In genomic region chrX:123814842-123815487, GRCh38 we compare ENCODE assay signal across 8 cellular contexts. TPM values are rescaled to one million over a fixed set of nuclear protein-coding genes. Genes with fewer than 3 reads are reported as not detected.
DNase-seq lines count a peak whose midpoint lies in the region; ATAC-seq, FAIRE-seq and TF ChIP-seq lines count a peak whose summit lies in the region.
"Not testable (repeated sequence)": the region's sequence is repeated elsewhere in the genome, so short reads cannot be mapped to it uniquely, and the experiment has no call there.

No MANE protein-coding gene starts in this region.

- not testable (repeated sequence) for H3K9ac ChIP-seq in IMR-90 (ENCODE audit: low read depth, low read length); parathyroid adenoma

- POLR2A ChIA-PET in IMR-90 (lab: Charles Lee; ENCODE audit: unreplicated experiment), result not testable (repeated sequence)

- not testable (repeated sequence) for H3K36me3 ChIP-seq in IMR-90 (ENCODE audit: control insufficient read depth, insufficient read depth, low read length); parathyroid adenoma (ENCODE audit: control insufficient read depth, insufficient read depth, low read length)

- H2BK5ac ChIP-seq in IMR-90 (ENCODE audit: low read depth, low read length, poor library complexity, severe bottlenecking), result not testable (repeated sequence)

- TF ChIP-seq CTCF in C4-2B (conservative IDR thresholded peaks at IDR 0.05); IMR-90 (conservative IDR thresholded peaks at IDR 0.05; ENCODE audit: low read depth, low read length); parathyroid adenoma (IDR thresholded peaks at IDR 0.05): not testable (repeated sequence)

- not testable (repeated sequence) for H4K91ac ChIP-seq in IMR-90 (ENCODE audit: insufficient read depth, low read depth, low read length)

- not testable (repeated sequence) for H2BK15ac ChIP-seq in IMR-90 (ENCODE audit: low read depth, low read length)

- CTCF ChIA-PET in IMR-90 (lab: Yijun Ruan, JAX), result interaction anchor here (0.5 kb wide), 1 partner anchor 37 kb away, joined by 3 read pairs; no protein-coding TSS in a partner anchor

- H3K56ac ChIP-seq in IMR-90 (ENCODE audit: extremely low read depth, insufficient read depth, low read length), result not testable (repeated sequence)

- 47% methylated on average over 6 of the region's 14 CpGs; no CpG with 5 or more reads in 1 of the 2 experiments for WGBS in IMR-90 (ENCODE audit: extremely low coverage in 2 of 2, insufficient read length in 1 of 2), 2 experiments

- not testable (repeated sequence) for H3K4ac ChIP-seq in IMR-90 (ENCODE audit: low read depth, low read length)

- not testable (repeated sequence) for H3K9me3 ChIP-seq in IMR-90 (ENCODE audit: control insufficient read depth, insufficient read depth, low read length); parathyroid adenoma (ENCODE audit: control insufficient read depth, low read length)

- not testable (repeated sequence) for H3K18ac ChIP-seq in IMR-90 (ENCODE audit: low read depth, low read length)

- not testable (repeated sequence) for TF ChIP-seq RAD21 in IMR-90 (IDR thresholded peaks at IDR 0.05; ENCODE audit: low read length)

- not testable (repeated sequence) for H2AFZ ChIP-seq in IMR-90 (replicated peaks; ENCODE audit: low read length, poor library complexity)
- peak overlapping the region; percentile 42 for H2AFZ ChIP-seq in parathyroid adenoma

- not testable (repeated sequence) for H2AK9ac ChIP-seq in IMR-90 (replicated peaks; ENCODE audit: low read depth, low read length, poor library complexity)

- not testable (repeated sequence) for H2BK120ac ChIP-seq in IMR-90 (ENCODE audit: low read depth, low read length)

- in situ Hi-C loops in IMR-90 (cut with MboI; ENCODE audit: low sequenced_read_pairs), result not testable (repeated sequence)

- BruUV-seq in IMR-90 (replicated peaks; lab: Mats Ljungman, UMichigan), result not testable (repeated sequence)

- not testable (repeated sequence) for H3K79me1 ChIP-seq in IMR-90 (ENCODE audit: low read depth in 1 of 2, low read length in 2 of 2)

- not testable (repeated sequence) for H3K27me3 ChIP-seq in IMR-90 (ENCODE audit: control insufficient read depth, insufficient read depth, low read length); parathyroid adenoma (ENCODE audit: control insufficient read depth, insufficient read depth, low read length)

- H3K9me1 ChIP-seq in IMR-90 (ENCODE audit: insufficient read depth, low read length), result not testable (repeated sequence)

- not testable (repeated sequence) for H3K4me2 ChIP-seq in IMR-90 (ENCODE audit: low read depth, low read length); parathyroid adenoma (ENCODE audit: low read length)

- H4K5ac ChIP-seq in IMR-90 (ENCODE audit: low read depth, low read length), result 0 out of 2 replicates have a peak overlapping the region, but pooled peaks have one; percentile 9

- not testable (repeated sequence) for H3K4me3 ChIP-seq in IMR-90 (ENCODE audit: insufficient read depth, low read depth, low read length); parathyroid adenoma (ENCODE audit: low read depth, low read length)

- dilution Hi-C loops in IMR-90 (cut with HindIII; ENCODE audit: low sequenced_read_pairs, unreplicated experiment), result not testable (repeated sequence)

- peak; percentile 46 for ATAC-seq in IMR-90 (ENCODE audit: low read depth)

- DNase-seq in ELF-1 (ENCODE audit: low read depth, low spot score), result peak; percentile 68
- not testable (repeated sequence) for DNase-seq in IMR-90
- peak; percentile 58 for DNase-seq in NCI-H2029 (lab: John Stamatoyannopoulos, UW)
- DNase-seq in NCI-H345 treated with DMSO at 0.1 percent for 48 hours (lab: John Stamatoyannopoulos, UW; ENCODE audit: unreplicated experiment), result peak; percentile 12
- peak; percentile 35 for DNase-seq in RCC 7860 (ENCODE audit: low spot score)
- DNase-seq in islet precursor cell, result peak; percentile 53

- not testable (repeated sequence) for TF ChIP-seq POLR2A in IMR-90 (IDR thresholded peaks at IDR 0.05; ENCODE audit: low read depth, low read length)

- not testable (repeated sequence) for H3K79me2 ChIP-seq in parathyroid adenoma

- peak; percentile 61 for FAIRE-seq in RCC 7860 (lab: Jason Lieb, UNC)

- not testable (repeated sequence) for H3K23ac ChIP-seq in IMR-90 (ENCODE audit: low read depth, low read length)

- H4K20me1 ChIP-seq in IMR-90 (ENCODE audit: insufficient read depth, low read length), result not testable (repeated sequence)

- H2AK5ac ChIP-seq in IMR-90 (ENCODE audit: low read depth, low read length), result not testable (repeated sequence)

- H3K27ac ChIP-seq in C4-2B, result peak overlapping the region; percentile 41; the same call in 1 of the 2 replicates
- not testable (repeated sequence) for H3K27ac ChIP-seq in IMR-90 (ENCODE audit: insufficient read depth, low read length); parathyroid adenoma

- H2BK20ac ChIP-seq in IMR-90 (ENCODE audit: low read depth, low read length), result not testable (repeated sequence)

- H4K8ac ChIP-seq in IMR-90 (ENCODE audit: low read depth in 2 of 2, low read length in 2 of 2), result not testable (repeated sequence)

- intact Hi-C loops in IMR-90 (cut with micrococcal nuclease), result not testable (repeated sequence)

- not testable (repeated sequence) for H3K4me1 ChIP-seq in IMR-90 (ENCODE audit: control insufficient read depth, insufficient read depth, low read length); parathyroid adenoma

- not testable (repeated sequence) for H3K14ac ChIP-seq in IMR-90 (replicated peaks; ENCODE audit: low read depth, low read length)

RNA-seq across cellular contexts. Expression of gene XIAP, which starts 44.9 kb away (rescaled TPM):
- 17.4 and 30.0 TPM in 2 replicates for total RNA-seq in IMR-90 (2012; rRNA removed)
- polyA plus RNA-seq in IMR-90 (2012; rRNA removed), result 8.1 and 8.9 TPM in 2 replicates
- 3.2 and 5.2 TPM in 2 replicates for polyA plus RNA-seq in IMR-90 (2012; cell fraction: cytosol; rRNA removed)
- 3.6 and 14.6 TPM in 2 replicates for polyA plus RNA-seq in IMR-90 (2012; cell fraction: nucleus; rRNA removed; ENCODE audit: low replicate concordance)
